Comparison of ENCODE assay signal across 13 cellular contexts in the genomic region with DNA sequence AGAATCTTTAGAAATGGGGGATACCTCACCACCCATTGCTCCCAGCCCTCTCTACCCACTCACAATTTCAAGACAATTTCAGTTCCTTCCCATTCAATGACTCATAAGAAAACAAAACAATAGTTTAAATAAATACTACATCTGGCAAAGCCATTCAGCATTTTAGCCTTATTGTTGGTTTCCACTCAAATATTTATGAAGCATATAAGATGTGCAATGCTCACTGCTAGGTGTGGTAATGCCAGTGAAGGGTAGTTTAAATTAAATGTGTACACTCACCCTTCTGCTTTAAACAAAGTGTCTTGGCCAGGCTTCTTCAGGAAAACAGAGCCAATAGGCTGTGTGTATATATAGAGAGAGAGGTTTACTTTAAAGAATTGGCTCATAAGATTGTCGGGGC. TPM values are rescaled to one million over a fixed set of nuclear protein-coding genes. Genes with fewer than 3 reads are reported as not detected.
DNase-seq lines count a peak whose midpoint lies in the region; ATAC-seq, FAIRE-seq and TF ChIP-seq lines count a peak whose summit lies in the region.
"Had no signal": no experiment of that assay in that cellular context is flagged by ENCODE, and none has a peak within 500 bp of the region (broad histone marks: within the 10 kb centered on the region; RNA-seq: fewer than 3 reads in every experiment).

No MANE protein-coding gene starts in this region.

- H3K36me3 Mint-ChIP-seq in activated CD8-positive, alpha-beta T cell treated with anti-CD3 and anti-CD28 coated beads for 36 hours (ENCODE audit: low read depth), result no peaks in the 10 kb centered on the region

- H2AFZ ChIP-seq in PC-9, result no peak overlapping the region

- H3K9me3 ChIP-seq in PC-9 (ENCODE audit: insufficient read depth, low read depth) (no peaks in the 10 kb centered on the region), sigmoid colon (no peaks in the 10 kb centered on the region)
- H3K9me3 ChIP-seq: colonic mucosa, neutrophil had no signal

- H3K9me2 ChIP-seq in PC-9 (ENCODE audit: insufficient read depth), result no peaks in the 10 kb centered on the region

- TF ChIP-seq CTCF in PC-9 (conservative IDR thresholded peaks at IDR 0.05), result no peak
- TF ChIP-seq CTCF in sigmoid colon (IDR thresholded peaks at IDR 0.05), result no peak
- TF ChIP-seq CTCF in activated CD8-positive, alpha-beta T cell treated with anti-CD3 and anti-CD28 coated beads for 36 hours (IDR thresholded peaks at IDR 0.05), result no peak

- intact Hi-C loops in PC-9 (cut with micrococcal nuclease; ENCODE audit: unreplicated experiment) (no loop called here), sigmoid colon (cut with DNase I) (no loop called here)
- intact Hi-C loops in activated CD8-positive, alpha-beta T cell treated with anti-CD3 and anti-CD28 coated beads for 36 hours (cut with micrococcal nuclease), result no loop called here

- CTCF ChIA-PET in PC-9 (lab: Charles Lee), result no interaction called here
- CTCF ChIA-PET in activated CD8-positive, alpha-beta T cell treated with anti-CD3 and anti-CD28 coated beads for 36 hours (lab: Charles Lee), result no interaction called here

- H3K4me1 ChIP-seq in PC-9 (replicated peaks; ENCODE audit: insufficient read depth) (peaks cover 78% of the 10 kb centered on the region), sigmoid colon (peaks cover 0 to 66% (median 39%) of the 10 kb centered on the region in 4 donors)
- H3K4me1 ChIP-seq: colonic mucosa had no signal

- no peaks in the 10 kb centered on the region for H3K4me1 Mint-ChIP-seq in activated CD8-positive, alpha-beta T cell treated with anti-CD3 and anti-CD28 coated beads for 36 hours (ENCODE audit: low read depth)

- H3K9me3 Mint-ChIP-seq in activated CD8-positive, alpha-beta T cell treated with anti-CD3 and anti-CD28 coated beads for 36 hours, result no peaks in the 10 kb centered on the region

- no peaks in the 10 kb centered on the region for H3K27me3 Mint-ChIP-seq in activated CD8-positive, alpha-beta T cell treated with anti-CD3 and anti-CD28 coated beads for 36 hours

- no peak for FAIRE-seq in urothelium cell line (lab: Jason Lieb, UNC)
- FAIRE-seq: K562 had no signal

- POLR2A ChIA-PET in PC-9 (lab: Charles Lee; ENCODE audit: unreplicated experiment), result no interaction called here
- POLR2A ChIA-PET in activated CD8-positive, alpha-beta T cell treated with anti-CD3 and anti-CD28 coated beads for 36 hours (lab: Charles Lee), result interaction anchor here (1.0 kb wide), 1 partner anchor 17 kb away, joined by 3 read pairs; no protein-coding TSS in a partner anchor

- 42 to 60% methylated on average over 1 of the region's 1 CpG for WGBS in sigmoid colon, 2 donors

- no peak for ATAC-seq in activated CD8-positive, alpha-beta T cell treated with anti-CD3 and anti-CD28 coated beads for 36 hours
- ATAC-seq: K562 had no signal

- no TSS peak for BruUV-seq in PC-9 (replicated peaks; lab: Mats Ljungman, UMichigan)

- DNase-seq in Caki2 (ENCODE audit: low read depth), result peak; percentile 37
- peak in 1 of 2 experiments; percentile 49 for DNase-seq in PC-9
- DNase-seq in epithelial cell of prostate (ENCODE audit: low read depth, low spot score), result no peak
- no peak for DNase-seq in sigmoid colon
- DNase-seq in NCI-H1694 (lab: John Stamatoyannopoulos, UW), result no peak
- no peak for DNase-seq in activated CD8-positive, alpha-beta T cell treated with anti-CD3 and anti-CD28 coated beads for 36 hours
- DNase-seq in GDM1 (lab: John Stamatoyannopoulos, UW), result no peak
- DNase-seq in urothelium cell line (ENCODE audit: low spot score), result no peak
- DNase-seq: activated naive CD4-positive, alpha-beta T cell; colonic mucosa; NCI-H187 treated with DMSO at 0.1 percent for 48 hours had no signal

- no peaks in the 10 kb centered on the region for H4K20me1 ChIP-seq in PC-9 (ENCODE audit: insufficient read depth)

- TF ChIP-seq POLR2A in sigmoid colon (IDR thresholded peaks at IDR 0.05), result no peak

- H3K27me3 ChIP-seq in PC-9 (ENCODE audit: insufficient read depth, low read depth) (no peaks in the 10 kb centered on the region), sigmoid colon (no peaks in the 10 kb centered on the region)
- H3K27me3 ChIP-seq: colonic mucosa, neutrophil had no signal

- H3K4me3 ChIP-seq in PC-9 (no peak overlapping the region), sigmoid colon (no peak overlapping the region)
- H3K4me3 ChIP-seq: colonic mucosa, K562 had no signal

- no peaks in the 10 kb centered on the region for H3K79me2 ChIP-seq in PC-9 (ENCODE audit: low read depth)

- H3K27ac ChIP-seq in PC-9 (peak overlapping the region; percentile 92), epithelial cell of prostate (peak overlapping the region; percentile 94), sigmoid colon (peak overlapping the region in 3 of 4 donors; percentile 53 to 70 (median 67))
- H3K27ac ChIP-seq: colonic mucosa, neutrophil had no signal

- peak overlapping the region; percentile 60 for H3K4me2 ChIP-seq in PC-9

- H3F3A ChIP-seq in PC-9 (ENCODE audit: insufficient read depth, low read depth), result peaks cover 49% of the 10 kb centered on the region; the same call in 1 of the 2 replicates

- TF ChIP-seq EP300 in sigmoid colon (IDR thresholded peaks at IDR 0.05), result no peak

- H3K27ac Mint-ChIP-seq in activated CD8-positive, alpha-beta T cell treated with anti-CD3 and anti-CD28 coated beads for 36 hours, result no peak overlapping the region

- no peak overlapping the region for H3K4me3 Mint-ChIP-seq in activated CD8-positive, alpha-beta T cell treated with anti-CD3 and anti-CD28 coated beads for 36 hours

- H3K36me3 ChIP-seq in PC-9 (ENCODE audit: low read depth) (no peaks in the 10 kb centered on the region), sigmoid colon (no peaks in the 10 kb centered on the region)
- H3K36me3 ChIP-seq: colonic mucosa, neutrophil had no signal

- in situ Hi-C loops in Caki2 (cut with HindIII; ENCODE audit: low pct_unique_long_range_greater_than_20kb, low sequenced_read_pairs), result no loop called here

RNA-seq across cellular contexts. Expression of a gene that starts 37.0 kb away (rescaled TPM):
- 14.3 and 18.0 TPM in 2 replicates for total RNA-seq in Caki2 (2014; rRNA removed; shearing (Covaris generic); ENCODE audit: low replicate concordance)
- total RNA-seq in PC-9 (2021) (23.9 and 29.5 TPM in 2 replicates), sigmoid colon (10 to 100 TPM in 1 of 4 donors, 1 to 10 TPM in 3; 3.7 to 25.5 (median 5.2) TPM)
- polyA plus RNA-seq in sigmoid colon, result 10 to 100 TPM; 34.8 to 44.9 (median 36.3) TPM
- 10 to 100 TPM; 23.3 to 25.9 TPM for total RNA-seq in activated CD8-positive, alpha-beta T cell treated with anti-CD3 and anti-CD28 coated beads for 36 hours
